Comparison of ENCODE assay signal across 29 cellular contexts in genomic region chr2:150938586-150938985, GRCh38.
A peak's percentile ranks its signal among the peaks of the same experiment; 100 is the strongest.
DNase-seq lines count a peak whose midpoint lies in the region; ATAC-seq, FAIRE-seq and TF ChIP-seq lines count a peak whose summit lies in the region.
"Had no signal": no experiment of that assay in that cellular context is flagged by ENCODE, and none has a peak within 500 bp of the region (broad histone marks: within the 10 kb centered on the region; RNA-seq: fewer than 3 reads in every experiment).

No MANE protein-coding gene starts in this region.

- H3K9me3 Mint-ChIP-seq in astrocyte (ENCODE audit: unreplicated experiment) = no peaks in the 10 kb centered on the region
- peaks cover 4% of the 10 kb centered on the region for H3K9me3 Mint-ChIP-seq in stimulated activated memory B cell treated with anti-CD40 and anti-IgM and Interleukin-4, amounts not matched to agents 10 μg/mL and 1 μg/mL and 100 μg/mL, for 72 hours
- no peaks in the 10 kb centered on the region for H3K9me3 Mint-ChIP-seq in CD8-positive, alpha-beta memory T cell
- H3K9me3 Mint-ChIP-seq: endodermal cell; T-helper 1 cell treated with Interleukin-12 subunit alpha and Interleukin-12 subunit beta and Interleukin-4 antibody, amounts not matched to agents 30 μg/mL and 1 μg/mL, for 36 hours had no signal

- FAIRE-seq in astrocyte (lab: Jason Lieb, UNC) = no peak
- FAIRE-seq: D721Med had no signal

- no peaks in the 10 kb centered on the region for H3K9me2 ChIP-seq in GM23248 (ENCODE audit: insufficient read depth)

- no peaks in the 10 kb centered on the region for H4K20me1 ChIP-seq in GM23248 (ENCODE audit: insufficient read depth)
- H4K20me1 ChIP-seq in astrocyte (ENCODE audit: insufficient read depth, low read length) = no peaks in the 10 kb centered on the region
- no peaks in the 10 kb centered on the region for H4K20me1 ChIP-seq in mammary epithelial cell (ENCODE audit: insufficient read depth, low read length)

- no peaks in the 10 kb centered on the region for H3K79me2 ChIP-seq in GM23248 (ENCODE audit: insufficient read depth)
- H3K79me2 ChIP-seq in astrocyte (ENCODE audit: insufficient read depth, low read length) = no peaks in the 10 kb centered on the region
- H3K79me2 ChIP-seq in mammary epithelial cell (ENCODE audit: insufficient read depth, low read length) = no peaks in the 10 kb centered on the region

- dilution Hi-C loops in mammary epithelial cell (cut with HindIII; ENCODE audit: low sequenced_read_pairs) = no loop called here

- no peak overlapping the region for H3K27ac ChIP-seq in GM23248
- no peak overlapping the region for H3K27ac ChIP-seq in astrocyte (ENCODE audit: low read depth, low read length)
- H3K27ac ChIP-seq in mammary epithelial cell (ENCODE audit: insufficient read depth, low read depth, low read length) = no peak overlapping the region
- no peak overlapping the region for H3K27ac ChIP-seq in CD8-positive, alpha-beta memory T cell (ENCODE audit: low read depth, low read length)
- H3K27ac ChIP-seq: colonic mucosa, esophagus muscularis mucosa, KMS-11, psoas muscle, SJSA1 had no signal

- no peaks in the 10 kb centered on the region for H3K9me3 ChIP-seq in GM23248 (ENCODE audit: low read depth)
- no peaks in the 10 kb centered on the region for H3K9me3 ChIP-seq in astrocyte (ENCODE audit: insufficient read depth, low read depth, low read length)
- H3K9me3 ChIP-seq in mammary epithelial cell (replicated peaks; ENCODE audit: insufficient read depth, low read length) = no peaks in the 10 kb centered on the region
- no peaks in the 10 kb centered on the region for H3K9me3 ChIP-seq in CD8-positive, alpha-beta memory T cell (ENCODE audit: low read length)
- H3K9me3 ChIP-seq: adrenal gland, colonic mucosa, esophagus muscularis mucosa, psoas muscle, SJSA1 had no signal

- intact Hi-C loops in mammary epithelial cell (cut with micrococcal nuclease) = no loop called here

- ATAC-seq in stimulated activated memory B cell treated with anti-CD40 and anti-IgM and Interleukin-4, amounts not matched to agents 10 μg/mL and 1 μg/mL and 100 μg/mL, for 72 hours = no peak
- ATAC-seq: activated CD4-positive, alpha-beta T cell treated with anti-CD3 and anti-CD28 coated beads for 36 hours; Panc1; psoas muscle had no signal

- H3K36me3 Mint-ChIP-seq in astrocyte (ENCODE audit: low read depth, unreplicated experiment) = no peaks in the 10 kb centered on the region
- H3K36me3 Mint-ChIP-seq in stimulated activated memory B cell treated with anti-CD40 and anti-IgM and Interleukin-4, amounts not matched to agents 10 μg/mL and 1 μg/mL and 100 μg/mL, for 72 hours = no peaks in the 10 kb centered on the region
- no peaks in the 10 kb centered on the region for H3K36me3 Mint-ChIP-seq in CD8-positive, alpha-beta memory T cell
- H3K36me3 Mint-ChIP-seq: CD14-positive monocyte had no signal

- H3K4me3 ChIP-seq in GM23248 (no peak overlapping the region), astrocyte (ENCODE audit: insufficient read depth, low read depth, low read length) (no peak overlapping the region), mammary epithelial cell (replicated peaks in 1 of 3; ENCODE audit: insufficient read depth in 1 of 3, low read depth in 2 of 3, low read length in 3 of 3) (no peak overlapping the region)
- H3K4me3 ChIP-seq in CD8-positive, alpha-beta memory T cell (ENCODE audit: low read length) = no peak overlapping the region
- H3K4me3 ChIP-seq: adrenal gland, colonic mucosa, esophagus muscularis mucosa, lung, psoas muscle, SJSA1 had no signal

- DNase-seq in AG08395 (ENCODE audit: low spot score) (peak; percentile 29), GM23248 (peak; percentile 63), astrocyte (ENCODE audit: low read depth) (peak; percentile 42), iris pigment epithelial cell (ENCODE audit: low read depth) (peak; percentile 26), mammary epithelial cell (no peak), SIG-M5 treated with dmso at 0.1 percent for 504 hours (lab: John Stamatoyannopoulos, UW; ENCODE audit: unreplicated experiment) (no peak)
- no peak for DNase-seq in CD8-positive, alpha-beta memory T cell
- DNase-seq: activated CD4-positive, alpha-beta T cell treated with anti-CD3 and anti-CD28 coated beads for 36 hours; activated CD8-positive, alpha-beta memory T cell treated with anti-CD3 and anti-CD28 coated beads for 24 hours; activated gamma-delta T cell treated with Interleukin-2 at 50 U/mL for 16 hours; activated T-cell treated with anti-CD3 and anti-CD28 coated beads, Interleukin-2, amount 50 U/mL, for 1 hour; colonic mucosa; endodermal cell; kidney glomerular epithelial cell; NCI-H1436 treated with DMSO at 0.1 percent for 48 hours; NCI-H524; NK-92 treated with Interleukin-12 subunit alpha and Interleukin-12 subunit beta, amount 100 ng/mL, for 24 hours; psoas muscle; trophoblast cell had no signal

- no peaks in the 10 kb centered on the region for H3K4me1 Mint-ChIP-seq in astrocyte (ENCODE audit: low read depth, unreplicated experiment)
- H3K4me1 Mint-ChIP-seq in stimulated activated memory B cell treated with anti-CD40 and anti-IgM and Interleukin-4, amounts not matched to agents 10 μg/mL and 1 μg/mL and 100 μg/mL, for 72 hours = no peaks in the 10 kb centered on the region
- H3K4me1 Mint-ChIP-seq in CD8-positive, alpha-beta memory T cell = no peaks in the 10 kb centered on the region
- H3K4me1 Mint-ChIP-seq: activated CD4-positive, alpha-beta T cell treated with anti-CD3 and anti-CD28 coated beads for 36 hours; CD14-positive monocyte; endodermal cell had no signal

- H3F3A ChIP-seq in GM23248 (ENCODE audit: insufficient read depth) = no peaks in the 10 kb centered on the region

- no peak overlapping the region for H3K4me3 Mint-ChIP-seq in astrocyte (ENCODE audit: unreplicated experiment)
- no peak overlapping the region for H3K4me3 Mint-ChIP-seq in stimulated activated memory B cell treated with anti-CD40 and anti-IgM and Interleukin-4, amounts not matched to agents 10 μg/mL and 1 μg/mL and 100 μg/mL, for 72 hours
- H3K4me3 Mint-ChIP-seq in CD8-positive, alpha-beta memory T cell = no peak overlapping the region
- H3K4me3 Mint-ChIP-seq: activated CD4-positive, alpha-beta T cell treated with anti-CD3 and anti-CD28 coated beads for 36 hours; CD14-positive monocyte; endodermal cell; T-helper 1 cell treated with Interleukin-12 subunit alpha and Interleukin-12 subunit beta and Interleukin-4 antibody, amounts not matched to agents 30 μg/mL and 1 μg/mL, for 36 hours had no signal

- H3K36me3 ChIP-seq in GM23248 (ENCODE audit: low read depth) (no peaks in the 10 kb centered on the region), astrocyte (ENCODE audit: insufficient read depth, low read length) (no peaks in the 10 kb centered on the region), mammary epithelial cell (ENCODE audit: insufficient read depth, low read length) (no peaks in the 10 kb centered on the region)
- no peaks in the 10 kb centered on the region for H3K36me3 ChIP-seq in CD8-positive, alpha-beta memory T cell (ENCODE audit: insufficient read depth, low read length)
- H3K36me3 ChIP-seq: adrenal gland, colonic mucosa, esophagus muscularis mucosa, SJSA1 had no signal

- in situ Hi-C loops in GM23248 (cut with MboI) (no loop called here), mammary epithelial cell (cut with MboI; ENCODE audit: low sequenced_read_pairs in 2 of 2) (no loop called here)

- POLR2A ChIA-PET in CD8-positive, alpha-beta memory T cell (lab: Charles Lee) = no interaction called here

- H3K9ac ChIP-seq in GM23248 = no peak overlapping the region
- no peak overlapping the region for H3K9ac ChIP-seq in astrocyte (ENCODE audit: low read length)
- no peak overlapping the region for H3K9ac ChIP-seq in mammary epithelial cell (ENCODE audit: insufficient read depth, low read length)
- H3K9ac ChIP-seq: KMS-11 had no signal

- H3K4me1 ChIP-seq in GM23248 (ENCODE audit: insufficient read depth) (peaks cover 11% of the 10 kb centered on the region), astrocyte (ENCODE audit: insufficient read depth, low read length) (no peaks in the 10 kb centered on the region), mammary epithelial cell (ENCODE audit: insufficient read depth, low read length) (no peaks in the 10 kb centered on the region)
- H3K4me1 ChIP-seq in CD8-positive, alpha-beta memory T cell (ENCODE audit: insufficient read depth, low read length) = no peaks in the 10 kb centered on the region
- H3K4me1 ChIP-seq: adrenal gland, colonic mucosa, esophagus muscularis mucosa, psoas muscle, SJSA1 had no signal

- WGBS in GM23248 (ENCODE audit: low coverage in 1 of 2, low lambda C conversion rate in 2 of 2, missing lambda C conversion rate in 2 of 2), 2 experiments = 50 to 52% methylated on average over 6 of the region's 6 CpGs
- 89% methylated on average over 6 of the region's 6 CpGs for WGBS in mammary epithelial cell (ENCODE audit: low coverage, missing lambda C conversion rate)

- H2AFZ ChIP-seq in GM23248 (no peak overlapping the region), astrocyte (ENCODE audit: low read depth, low read length) (no peak overlapping the region), mammary epithelial cell (ENCODE audit: low read depth, low read length) (no peak overlapping the region)

- no TSS peak for BruUV-seq in mammary epithelial cell (replicated peaks; lab: Mats Ljungman, UMichigan)

- no peaks in the 10 kb centered on the region for H3K27me3 Mint-ChIP-seq in astrocyte (ENCODE audit: low read depth, unreplicated experiment)
- H3K27me3 Mint-ChIP-seq in stimulated activated memory B cell treated with anti-CD40 and anti-IgM and Interleukin-4, amounts not matched to agents 10 μg/mL and 1 μg/mL and 100 μg/mL, for 72 hours = no peaks in the 10 kb centered on the region
- no peaks in the 10 kb centered on the region for H3K27me3 Mint-ChIP-seq in CD8-positive, alpha-beta memory T cell
- H3K27me3 Mint-ChIP-seq: activated CD4-positive, alpha-beta T cell treated with anti-CD3 and anti-CD28 coated beads for 36 hours had no signal

- no peak for TF ChIP-seq CTCF in astrocyte (IDR thresholded peaks at IDR 0.05; ENCODE audit: insufficient read depth, low read depth, low read length)
- no peak for TF ChIP-seq CTCF in mammary epithelial cell (conservative IDR thresholded peaks at IDR 0.05 in 1 of 2, IDR thresholded peaks at IDR 0.05 in 1 of 2; ENCODE audit: extremely low read depth in 1 of 2, insufficient read depth in 1 of 2, low read depth in 1 of 2, low read length in 2 of 2)

- no peak overlapping the region for H3K27ac Mint-ChIP-seq in astrocyte (ENCODE audit: unreplicated experiment)
- H3K27ac Mint-ChIP-seq in stimulated activated memory B cell treated with anti-CD40 and anti-IgM and Interleukin-4, amounts not matched to agents 10 μg/mL and 1 μg/mL and 100 μg/mL, for 72 hours = no peak overlapping the region
- no peak overlapping the region for H3K27ac Mint-ChIP-seq in CD8-positive, alpha-beta memory T cell
- H3K27ac Mint-ChIP-seq: activated CD4-positive, alpha-beta T cell treated with anti-CD3 and anti-CD28 coated beads for 36 hours; endodermal cell; T-helper 1 cell treated with Interleukin-12 subunit alpha and Interleukin-12 subunit beta and Interleukin-4 antibody, amounts not matched to agents 30 μg/mL and 1 μg/mL, for 36 hours had no signal

- CTCF ChIA-PET in mammary epithelial cell (lab: Charles Lee; ENCODE audit: low non-redundant PET) = no interaction called here
- CTCF ChIA-PET in CD8-positive, alpha-beta memory T cell (lab: Charles Lee) = no interaction called here

- H3K27me3 ChIP-seq in GM23248 (replicated peaks; ENCODE audit: insufficient read depth) (no peaks in the 10 kb centered on the region), astrocyte (ENCODE audit: insufficient read depth, low read length) (no peaks in the 10 kb centered on the region), mammary epithelial cell (ENCODE audit: insufficient read depth, low read length) (peaks cover 3% of the 10 kb centered on the region)
- H3K27me3 ChIP-seq in CD8-positive, alpha-beta memory T cell (ENCODE audit: insufficient read depth, low read length, poor library complexity, severe bottlenecking) = no peaks in the 10 kb centered on the region
- H3K27me3 ChIP-seq: adrenal gland, colonic mucosa, esophagus muscularis mucosa, SJSA1 had no signal

- H3K4me2 ChIP-seq in GM23248 (ENCODE audit: unreplicated experiment) (no peak overlapping the region), astrocyte (ENCODE audit: low read length) (no peak overlapping the region), mammary epithelial cell (ENCODE audit: insufficient read depth, low read depth, low read length) (no peak overlapping the region)
- H3K4me2 ChIP-seq: KMS-11 had no signal

Comparison
In these comparisons a context has a peak if more than half of its experiments do, and no peak if none do; other contexts are left out.
1. DNase-seq: peak in AG08395 (single experiment), GM23248 (single experiment), astrocyte (single experiment) and iris pigment epithelial cell (single experiment); none in mammary epithelial cell (single experiment), SIG-M5 treated with dmso at 0.1 percent for 504 hours (single experiment) and CD8-positive, alpha-beta memory T cell (0 of 5).